In genomic region chr12:123388948-123389559, GRCh38 we compare ENCODE assay signal across 8 cellular contexts. TPM values are rescaled to one million over a fixed set of nuclear protein-coding genes. Genes with fewer than 3 reads are reported as not detected.
DNase-seq lines count a peak whose midpoint lies in the region; ATAC-seq and TF ChIP-seq lines count a peak whose summit lies in the region.
"Had no signal": no experiment of that assay in that cellular context is flagged by ENCODE, and none has a peak within 500 bp of the region (broad histone marks: within the 10 kb centered on the region; RNA-seq: fewer than 3 reads in every experiment).

No MANE protein-coding gene starts in this region.

- H3K4me1 Mint-ChIP-seq in natural killer cell = peaks cover 31 to 39% of the 10 kb centered on the region in 2 donors
- H3K4me1 Mint-ChIP-seq in CD14-positive monocyte = peaks cover 55% of the 10 kb centered on the region

- peak overlapping the region; percentile 63 for H3K4me3 ChIP-seq in retinal pigment epithelial cell (ENCODE audit: low read length)

- DNase-seq in epithelial cell of prostate (ENCODE audit: low read depth, low spot score) = no peak
- no peak for DNase-seq in retinal pigment epithelial cell (ENCODE audit: low read depth)
- DNase-seq in natural killer cell = no peak
- no peak for DNase-seq in CD14-positive monocyte (ENCODE audit: low spot score)

- H3K27me3 Mint-ChIP-seq in natural killer cell (ENCODE audit: low read depth in 2 of 2) = no peaks in the 10 kb centered on the region
- peaks cover 0 to 6% (median 0%) of the 10 kb centered on the region in 3 donors for H3K27me3 Mint-ChIP-seq in CD14-positive monocyte (ENCODE audit: low read depth in 3 of 3)

- H3K27ac ChIP-seq in epithelial cell of prostate = peak overlapping the region; percentile 75

- H3K4me3 Mint-ChIP-seq in natural killer cell = no peak overlapping the region
- no peak overlapping the region for H3K4me3 Mint-ChIP-seq in CD14-positive monocyte

- TF ChIP-seq CTCF in retinal pigment epithelial cell (conservative IDR thresholded peaks at IDR 0.05; ENCODE audit: low read depth, low read length) (no peak), natural killer cell (IDR thresholded peaks at IDR 0.05) (no peak), CD14-positive monocyte (IDR thresholded peaks at IDR 0.05) (no peak)

- no peaks in the 10 kb centered on the region for H3K36me3 Mint-ChIP-seq in natural killer cell
- peaks cover 8 to 13% of the 10 kb centered on the region in 2 donors for H3K36me3 Mint-ChIP-seq in CD14-positive monocyte

- H3K27ac Mint-ChIP-seq in natural killer cell (no peak overlapping the region), CD14-positive monocyte (no peak overlapping the region)

- H3K9me3 Mint-ChIP-seq in natural killer cell (no peaks in the 10 kb centered on the region), CD14-positive monocyte (no peaks in the 10 kb centered on the region)
- H3K9me3 Mint-ChIP-seq: T-helper 1 cell treated with Interleukin-12 subunit alpha and Interleukin-12 subunit beta and Interleukin-4 antibody, amounts not matched to agents 30 μg/mL and 1 μg/mL, for 36 hours had no signal

- ATAC-seq in GM18520 (IDR thresholded peaks at IDR 0.05; ENCODE audit: unreplicated experiment) = peak; percentile 19
- peak; percentile 18 for ATAC-seq in HG03439 (IDR thresholded peaks at IDR 0.05; ENCODE audit: unreplicated experiment)
- no peak for ATAC-seq in HG03432 (IDR thresholded peaks at IDR 0.05; ENCODE audit: unreplicated experiment)
- no peak for ATAC-seq in natural killer cell

- intact Hi-C loops in natural killer cell (cut with micrococcal nuclease) = loop anchor here (1.0 to 5.0 kb wide), 3 partner anchors 24 to 68 kb away; partner anchors contain the start of genes RILPL2 and SNRNP35
- intact Hi-C loops in CD14-positive monocyte (cut with micrococcal nuclease) = loop anchor here (5.0 kb wide), 1 partner anchor 43 kb away; no protein-coding TSS in a partner anchor

RNA-seq across cellular contexts. Expression of gene KMT5A, which starts 5.1 kb away (rescaled TPM):
- total RNA-seq in natural killer cell = 10 to 100 TPM; 24.9 to 50.2 (median 48.7) TPM
- 1 to 10 TPM in 1 of 2 donors, under 1 TPM in 1; 0.81 to 2.6 TPM for polyA plus RNA-seq in CD14-positive monocyte

RNA-seq across cellular contexts. Expression of gene SBNO1, which starts 24.4 kb away (rescaled TPM):
- 10 to 100 TPM; 30.7 to 40.3 (median 34.3) TPM for total RNA-seq in natural killer cell
- 10 to 100 TPM; 11.4 to 16.9 TPM for polyA plus RNA-seq in CD14-positive monocyte

RNA-seq across cellular contexts. Expression of gene RILPL2, which starts 47.4 kb away (rescaled TPM):
- 1 to 10 TPM; 3.6 to 5.5 (median 4.4) TPM for total RNA-seq in natural killer cell
- 10 to 100 TPM; 21.0 to 25.1 TPM for polyA plus RNA-seq in CD14-positive monocyte

Comparison
In these comparisons a context has a peak if more than half of its experiments do, and no peak if none do; other contexts are left out.
1. ATAC-seq: peak in GM18520 (single experiment) and HG03439 (single experiment); none in HG03432 (single experiment) and natural killer cell (0 of 3).